In genomic region chr3:49673715-49674490, GRCh38 we compare ENCODE assay signal across 1 cellular context.
A peak's percentile ranks its signal among the peaks of the same experiment; 100 is the strongest.
TF ChIP-seq lines count a peak whose summit lies in the region.

Gene APEH, plus strand, starts transcription at chr3:49674351. Its CDS starts 51 bp downstream, at chr3:49674402.

TF ChIP-seq in HepG2, 621 proteins besides CTCF, POLR2A, EP300 and RAD21 (continued from another document and continues in another):
- TF ChIP-seq PATZ1 (CRISPR knock-in tag; IDR thresholded peaks at IDR 0.05) (no peak; the same call in 1 of the 2 replicates), SRF (IDR thresholded peaks at IDR 0.05; ENCODE audit: low read depth, low read length) (no peak), GATAD1 (CRISPR knock-in tag; IDR thresholded peaks at IDR 0.05) (peak; percentile 72), ELK4 (CRISPR knock-in tag; IDR thresholded peaks at IDR 0.05; ENCODE audit: borderline replicate concordance) (no peak), PTBP1 (IDR thresholded peaks at IDR 0.05; ENCODE audit: low read depth, low read length, poor library complexity, severe bottlenecking) (no peak), ARNT2 (CRISPR knock-in tag; IDR thresholded peaks at IDR 0.05; ENCODE audit: low read depth) (peak; percentile 23; the same call in 1 of the 2 replicates), GFI1 (CRISPR knock-in tag; IDR thresholded peaks at IDR 0.05; ENCODE audit: borderline replicate concordance) (no peak; the same call in 1 of the 2 replicates), ZBTB3 (CRISPR knock-in tag; IDR thresholded peaks at IDR 0.05; ENCODE audit: borderline replicate concordance, low read depth) (no peak), PLSCR1 (CRISPR knock-in tag; IDR thresholded peaks at IDR 0.05; ENCODE audit: borderline replicate concordance) (no peak), NCOA2 (CRISPR knock-in tag; IDR thresholded peaks at IDR 0.05) (peak; percentile 8; the same call in 1 of the 2 replicates), TBX3 (IDR thresholded peaks at IDR 0.05; ENCODE audit: borderline replicate concordance) (no peak), FIP1L1 (IDR thresholded peaks at IDR 0.05; ENCODE audit: borderline replicate concordance, insufficient read depth, low read depth, low read length) (no peak), ZNF496 (CRISPR knock-in tag; IDR thresholded peaks at IDR 0.05; ENCODE audit: insufficient replicate concordance) (no peak), HNF4A (CRISPR knock-in tag; IDR thresholded peaks at IDR 0.05) (no peak), ZNF7 (CRISPR knock-in tag; IDR thresholded peaks at IDR 0.05) (no peak), ZFP41 (CRISPR knock-in tag; IDR thresholded peaks at IDR 0.05; ENCODE audit: borderline replicate concordance) (peak; percentile 15; the same call in 1 of the 2 replicates), RELA (CRISPR knock-in tag; IDR thresholded peaks at IDR 0.05) (no peak; the same call in 1 of the 2 replicates), ZNF33A (CRISPR knock-in tag; IDR thresholded peaks at IDR 0.05; ENCODE audit: borderline replicate concordance) (peak; percentile 93; the same call in 1 of the 2 replicates), HNRNPLL (IDR thresholded peaks at IDR 0.05; ENCODE audit: low read depth, low read length, poor library complexity, severe bottlenecking) (peak; percentile 63), DNMT3B (CRISPR knock-in tag; conservative IDR thresholded peaks at IDR 0.05) (no peak; the same call in 1 of the 2 replicates), ZNF3 (CRISPR knock-in tag; IDR thresholded peaks at IDR 0.05) (no peak), ZNF589 (CRISPR knock-in tag; conservative IDR thresholded peaks at IDR 0.05) (no peak; the same call in 1 of the 2 replicates), ZNF34 (CRISPR knock-in tag; IDR thresholded peaks at IDR 0.05; ENCODE audit: borderline replicate concordance) (peak; percentile 26; the same call in 1 of the 2 replicates), SNAPC2 (CRISPR knock-in tag; IDR thresholded peaks at IDR 0.05) (no peak; the same call in 1 of the 2 replicates), PRMT3 (CRISPR knock-in tag; IDR thresholded peaks at IDR 0.05; ENCODE audit: borderline replicate concordance, low read depth) (peak; percentile 52; the same call in 1 of the 2 replicates), ATF1 (CRISPR knock-in tag; IDR thresholded peaks at IDR 0.05) (no peak), ZNF180 (CRISPR knock-in tag; IDR thresholded peaks at IDR 0.05; ENCODE audit: borderline replicate concordance, low read depth) (no peak), ZNF746 (CRISPR knock-in tag; IDR thresholded peaks at IDR 0.05) (no peak), IKZF1 (IDR thresholded peaks at IDR 0.05) (no peak), EZH2 (conservative IDR thresholded peaks at IDR 0.05; ENCODE audit: low read depth, low read length) (no peak), ZNF605 (CRISPR knock-in tag; IDR thresholded peaks at IDR 0.05) (peak; percentile 78; the same call in 1 of the 2 replicates), CHCHD3 (CRISPR knock-in tag; IDR thresholded peaks at IDR 0.05) (no peak), ZNF607 (CRISPR knock-in tag; IDR thresholded peaks at IDR 0.05; ENCODE audit: borderline replicate concordance) (no peak; the same call in none of the 2 replicates), MED8 (CRISPR knock-in tag; IDR thresholded peaks at IDR 0.05; ENCODE audit: insufficient replicate concordance) (peak; percentile 56), ZSCAN30 (CRISPR knock-in tag; IDR thresholded peaks at IDR 0.05) (no peak), BCL3 (CRISPR knock-in tag; IDR thresholded peaks at IDR 0.05) (no peak), TAF1 (CRISPR knock-in tag; IDR thresholded peaks at IDR 0.05) (peak; percentile 65; the same call in 1 of the 2 replicates), ZNF382 (CRISPR knock-in tag; IDR thresholded peaks at IDR 0.05; ENCODE audit: borderline replicate concordance) (no peak), TEAD3 (CRISPR knock-in tag; optimal IDR thresholded peaks at IDR 0.05; ENCODE audit: borderline replicate concordance) (peak; percentile 79), SP5 (CRISPR knock-in tag; IDR thresholded peaks at IDR 0.05; ENCODE audit: borderline replicate concordance, low read depth) (peak; percentile 66), ZNF205 (CRISPR knock-in tag; IDR thresholded peaks at IDR 0.05) (no peak), HNRNPUL1 (IDR thresholded peaks at IDR 0.05; ENCODE audit: low read depth, low read length) (no peak), KLF6 (CRISPR knock-in tag; IDR thresholded peaks at IDR 0.05) (no peak), POLR2AphosphoS2 (IDR thresholded peaks at IDR 0.05; ENCODE audit: low read depth, low read length) (no peak), ZFAT (CRISPR knock-in tag; conservative IDR thresholded peaks at IDR 0.05) (no peak)
- TF ChIP-seq, protein P1, sequence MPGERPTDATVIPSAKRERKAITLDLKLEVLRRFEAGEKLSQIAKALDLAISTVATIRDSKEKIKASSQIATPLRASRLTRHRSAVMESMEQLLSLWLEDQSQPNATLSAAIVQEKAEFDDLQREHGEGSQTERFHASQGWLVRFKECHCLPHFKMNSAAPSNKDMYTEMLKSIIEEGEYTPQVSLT (CRISPR knock-in tag; IDR thresholded peaks at IDR 0.05; ENCODE audit: borderline replicate concordance, low read depth), result no peak
- TF ChIP-seq, protein P2, sequence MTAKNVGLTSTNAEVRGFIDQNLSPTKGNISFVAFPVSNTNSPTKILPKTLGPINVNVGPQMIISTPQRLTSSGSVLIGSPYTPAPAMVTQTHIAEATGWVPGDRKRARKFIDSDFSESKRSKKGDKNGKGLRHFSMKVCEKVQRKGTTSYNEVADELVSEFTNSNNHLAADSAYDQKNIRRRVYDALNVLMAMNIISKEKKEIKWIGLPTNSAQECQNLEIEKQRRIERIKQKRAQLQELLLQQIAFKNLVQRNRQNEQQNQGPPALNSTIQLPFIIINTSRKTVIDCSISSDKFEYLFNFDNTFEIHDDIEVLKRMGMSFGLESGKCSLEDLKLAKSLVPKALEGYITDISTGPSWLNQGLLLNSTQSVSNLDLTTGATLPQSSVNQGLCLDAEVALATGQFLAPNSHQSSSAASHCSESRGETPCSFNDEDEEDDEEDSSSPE (CRISPR knock-in tag; IDR thresholded peaks at IDR 0.05), result peak; percentile 53
- TF ChIP-seq, protein P3, sequence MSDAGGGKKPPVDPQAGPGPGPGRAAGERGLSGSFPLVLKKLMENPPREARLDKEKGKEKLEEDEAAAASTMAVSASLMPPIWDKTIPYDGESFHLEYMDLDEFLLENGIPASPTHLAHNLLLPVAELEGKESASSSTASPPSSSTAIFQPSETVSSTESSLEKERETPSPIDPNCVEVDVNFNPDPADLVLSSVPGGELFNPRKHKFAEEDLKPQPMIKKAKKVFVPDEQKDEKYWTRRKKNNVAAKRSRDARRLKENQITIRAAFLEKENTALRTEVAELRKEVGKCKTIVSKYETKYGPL (CRISPR knock-in tag; IDR thresholded peaks at IDR 0.05), result no peak
- TF ChIP-seq, protein P4, sequence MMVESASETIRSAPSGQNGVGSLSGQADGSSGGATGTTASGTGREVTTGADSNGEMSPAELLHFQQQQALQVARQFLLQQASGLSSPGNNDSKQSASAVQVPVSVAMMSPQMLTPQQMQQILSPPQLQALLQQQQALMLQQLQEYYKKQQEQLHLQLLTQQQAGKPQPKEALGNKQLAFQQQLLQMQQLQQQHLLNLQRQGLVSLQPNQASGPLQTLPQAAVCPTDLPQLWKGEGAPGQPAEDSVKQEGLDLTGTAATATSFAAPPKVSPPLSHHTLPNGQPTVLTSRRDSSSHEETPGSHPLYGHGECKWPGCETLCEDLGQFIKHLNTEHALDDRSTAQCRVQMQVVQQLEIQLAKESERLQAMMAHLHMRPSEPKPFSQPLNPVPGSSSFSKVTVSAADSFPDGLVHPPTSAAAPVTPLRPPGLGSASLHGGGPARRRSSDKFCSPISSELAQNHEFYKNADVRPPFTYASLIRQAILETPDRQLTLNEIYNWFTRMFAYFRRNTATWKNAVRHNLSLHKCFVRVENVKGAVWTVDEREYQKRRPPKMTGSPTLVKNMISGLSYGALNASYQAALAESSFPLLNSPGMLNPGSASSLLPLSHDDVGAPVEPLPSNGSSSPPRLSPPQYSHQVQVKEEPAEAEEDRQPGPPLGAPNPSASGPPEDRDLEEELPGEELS (CRISPR knock-in tag; IDR thresholded peaks at IDR 0.05), result no peak; the same call in 1 of the 2 replicates
- TF ChIP-seq, protein P5, sequence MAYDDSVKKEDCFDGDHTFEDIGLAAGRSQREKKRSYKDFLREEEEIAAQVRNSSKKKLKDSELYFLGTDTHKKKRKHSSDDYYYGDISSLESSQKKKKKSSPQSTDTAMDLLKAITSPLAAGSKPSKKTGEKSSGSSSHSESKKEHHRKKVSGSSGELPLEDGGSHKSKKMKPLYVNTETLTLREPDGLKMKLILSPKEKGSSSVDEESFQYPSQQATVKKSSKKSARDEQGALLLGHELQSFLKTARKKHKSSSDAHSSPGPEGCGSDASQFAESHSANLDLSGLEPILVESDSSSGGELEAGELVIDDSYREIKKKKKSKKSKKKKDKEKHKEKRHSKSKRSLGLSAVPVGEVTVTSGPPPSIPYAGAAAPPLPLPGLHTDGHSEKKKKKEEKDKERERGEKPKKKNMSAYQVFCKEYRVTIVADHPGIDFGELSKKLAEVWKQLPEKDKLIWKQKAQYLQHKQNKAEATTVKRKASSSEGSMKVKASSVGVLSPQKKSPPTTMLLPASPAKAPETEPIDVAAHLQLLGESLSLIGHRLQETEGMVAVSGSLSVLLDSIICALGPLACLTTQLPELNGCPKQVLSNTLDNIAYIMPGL (CRISPR knock-in tag; IDR thresholded peaks at IDR 0.05; ENCODE audit: borderline replicate concordance in 1 of 2, low read depth in 1 of 2), result peak in 1 of 2 experiments; percentile 10; a peak in 2 of 4 replicates
- TF ChIP-seq, protein P6, sequence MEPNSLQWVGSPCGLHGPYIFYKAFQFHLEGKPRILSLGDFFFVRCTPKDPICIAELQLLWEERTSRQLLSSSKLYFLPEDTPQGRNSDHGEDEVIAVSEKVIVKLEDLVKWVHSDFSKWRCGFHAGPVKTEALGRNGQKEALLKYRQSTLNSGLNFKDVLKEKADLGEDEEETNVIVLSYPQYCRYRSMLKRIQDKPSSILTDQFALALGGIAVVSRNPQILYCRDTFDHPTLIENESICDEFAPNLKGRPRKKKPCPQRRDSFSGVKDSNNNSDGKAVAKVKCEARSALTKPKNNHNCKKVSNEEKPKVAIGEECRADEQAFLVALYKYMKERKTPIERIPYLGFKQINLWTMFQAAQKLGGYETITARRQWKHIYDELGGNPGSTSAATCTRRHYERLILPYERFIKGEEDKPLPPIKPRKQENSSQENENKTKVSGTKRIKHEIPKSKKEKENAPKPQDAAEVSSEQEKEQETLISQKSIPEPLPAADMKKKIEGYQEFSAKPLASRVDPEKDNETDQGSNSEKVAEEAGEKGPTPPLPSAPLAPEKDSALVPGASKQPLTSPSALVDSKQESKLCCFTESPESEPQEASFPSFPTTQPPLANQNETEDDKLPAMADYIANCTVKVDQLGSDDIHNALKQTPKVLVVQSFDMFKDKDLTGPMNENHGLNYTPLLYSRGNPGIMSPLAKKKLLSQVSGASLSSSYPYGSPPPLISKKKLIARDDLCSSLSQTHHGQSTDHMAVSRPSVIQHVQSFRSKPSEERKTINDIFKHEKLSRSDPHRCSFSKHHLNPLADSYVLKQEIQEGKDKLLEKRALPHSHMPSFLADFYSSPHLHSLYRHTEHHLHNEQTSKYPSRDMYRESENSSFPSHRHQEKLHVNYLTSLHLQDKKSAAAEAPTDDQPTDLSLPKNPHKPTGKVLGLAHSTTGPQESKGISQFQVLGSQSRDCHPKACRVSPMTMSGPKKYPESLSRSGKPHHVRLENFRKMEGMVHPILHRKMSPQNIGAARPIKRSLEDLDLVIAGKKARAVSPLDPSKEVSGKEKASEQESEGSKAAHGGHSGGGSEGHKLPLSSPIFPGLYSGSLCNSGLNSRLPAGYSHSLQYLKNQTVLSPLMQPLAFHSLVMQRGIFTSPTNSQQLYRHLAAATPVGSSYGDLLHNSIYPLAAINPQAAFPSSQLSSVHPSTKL (CRISPR knock-in tag; IDR thresholded peaks at IDR 0.05), result no peak; the same call in 1 of the 2 replicates
